8 cellular contexts compared by ENCODE assay signal in the genomic region with DNA sequence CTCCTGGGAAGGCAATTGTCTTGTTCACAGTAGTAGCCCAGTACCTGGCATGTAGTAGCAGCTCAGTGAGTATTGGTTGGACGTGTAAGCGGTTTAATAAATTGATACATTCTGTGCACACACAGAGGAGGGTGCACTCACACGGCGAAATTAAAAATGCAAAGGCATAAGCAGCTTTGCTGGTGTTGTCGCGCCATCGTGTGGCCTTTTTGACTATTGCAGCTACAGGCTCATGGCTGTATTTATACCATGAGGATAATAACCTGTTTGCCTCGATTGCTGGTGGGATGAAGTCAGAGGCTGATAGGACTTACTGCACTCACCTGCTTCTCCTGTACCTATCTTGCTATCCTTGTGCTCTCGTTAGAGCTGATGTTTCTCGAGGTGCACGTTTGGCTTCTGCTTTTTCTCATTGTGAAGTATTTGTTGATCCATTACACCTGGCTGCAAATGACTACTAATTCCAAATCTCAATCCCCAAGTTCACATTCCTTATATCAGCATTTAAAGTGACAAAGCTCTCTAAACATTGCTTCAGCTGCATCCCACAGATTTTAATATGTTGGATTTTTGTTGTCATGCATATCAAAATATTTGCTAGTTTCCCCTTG.
DNase-seq lines count a peak whose midpoint lies in the region; ATAC-seq and TF ChIP-seq lines count a peak whose summit lies in the region.

No MANE protein-coding gene starts in this region.

- H3K36me3 Mint-ChIP-seq in GM23338 (ENCODE audit: low read depth), result peaks cover 15% of the 10 kb centered on the region
- no peaks in the 10 kb centered on the region for H3K36me3 Mint-ChIP-seq in activated naive CD8-positive, alpha-beta T cell treated with anti-CD3 and anti-CD28 coated beads, Interleukin-2, amount 10 ng/mL, durations not matched to agents 7 days and 5 days

- H3K27ac Mint-ChIP-seq in GM23338, result no peak overlapping the region
- no peak overlapping the region for H3K27ac Mint-ChIP-seq in activated naive CD8-positive, alpha-beta T cell treated with anti-CD3 and anti-CD28 coated beads, Interleukin-2, amount 10 ng/mL, durations not matched to agents 7 days and 5 days

- no peak overlapping the region for H3K27ac ChIP-seq in GM23338 (ENCODE audit: low read depth)

- peaks cover 2% of the 10 kb centered on the region for H3K27me3 Mint-ChIP-seq in GM23338 (ENCODE audit: insufficient read depth, low read depth, poor library complexity)
- H3K27me3 Mint-ChIP-seq in activated naive CD8-positive, alpha-beta T cell treated with anti-CD3 and anti-CD28 coated beads, Interleukin-2, amount 10 ng/mL, durations not matched to agents 7 days and 5 days, result peaks cover 28% of the 10 kb centered on the region

- intact Hi-C loops in left cardiac atrium (cut with DNase I), result no loop called here

- TF ChIP-seq CTCF in GM23338 (conservative IDR thresholded peaks at IDR 0.05; ENCODE audit: low read depth in 2 of 2) (peak; percentile 98), retinal pigment epithelial cell (conservative IDR thresholded peaks at IDR 0.05; ENCODE audit: low read depth, low read length) (peak; percentile 88)

- H3K9me3 Mint-ChIP-seq in GM23338, result peaks cover 17% of the 10 kb centered on the region
- peaks cover 2% of the 10 kb centered on the region for H3K9me3 Mint-ChIP-seq in activated naive CD8-positive, alpha-beta T cell treated with anti-CD3 and anti-CD28 coated beads, Interleukin-2, amount 10 ng/mL, durations not matched to agents 7 days and 5 days

- no peaks in the 10 kb centered on the region for H3K27me3 ChIP-seq in GM23338 (ENCODE audit: insufficient read depth)
- no peaks in the 10 kb centered on the region for H3K27me3 ChIP-seq in MG63

- H3K36me3 ChIP-seq in GM23338 (ENCODE audit: insufficient read depth) (no peaks in the 10 kb centered on the region), MG63 (no peaks in the 10 kb centered on the region)

- no peak overlapping the region for H3K4me2 ChIP-seq in GM23338

- no peaks in the 10 kb centered on the region for H4K20me1 ChIP-seq in GM23338 (replicated peaks; ENCODE audit: insufficient read depth)

- peak; percentile 73 for DNase-seq in ELR (ENCODE audit: low read depth)
- DNase-seq in GM23338 (ENCODE audit: low spot score), result peak; percentile 86
- DNase-seq in MG63, result peak; percentile 50
- DNase-seq in SK-MEL-5 (ENCODE audit: low read depth, low spot score), result peak; percentile 76
- DNase-seq in activated naive CD8-positive, alpha-beta T cell treated with anti-CD3 and anti-CD28 coated beads, Interleukin-2, amount 10 ng/mL, durations not matched to agents 7 days and 5 days, result peak; percentile 69
- peak; percentile 65 for DNase-seq in left cardiac atrium
- peak; percentile 14 for DNase-seq in retinal pigment epithelial cell (ENCODE audit: low read depth)
- DNase-seq in dedifferentiated amniotic fluid mesenchymal stem cell (ENCODE audit: extremely low spot score), result no peak

- in situ Hi-C loops in SK-MEL-5 (cut with HindIII; ENCODE audit: low pct_unique_long_range_greater_than_20kb, low sequenced_read_pairs), result no loop called here

- no peaks in the 10 kb centered on the region for H3K4me1 Mint-ChIP-seq in GM23338
- H3K4me1 Mint-ChIP-seq in activated naive CD8-positive, alpha-beta T cell treated with anti-CD3 and anti-CD28 coated beads, Interleukin-2, amount 10 ng/mL, durations not matched to agents 7 days and 5 days, result peaks cover 4% of the 10 kb centered on the region

- peaks cover 4% of the 10 kb centered on the region; the same call in 1 of the 2 replicates for H3K9me2 ChIP-seq in GM23338 (ENCODE audit: insufficient read depth)

- H3K79me2 ChIP-seq in GM23338 (replicated peaks; ENCODE audit: insufficient read depth), result no peaks in the 10 kb centered on the region

- ATAC-seq in GM23338, result peak; percentile 86
- ATAC-seq in activated naive CD8-positive, alpha-beta T cell treated with anti-CD3 and anti-CD28 coated beads, Interleukin-2, amount 10 ng/mL, durations not matched to agents 7 days and 5 days (ENCODE audit: low read depth), result peak; percentile 68
- peak; percentile 53 to 73 for ATAC-seq in left cardiac atrium

- POLR2A ChIA-PET in activated naive CD8-positive, alpha-beta T cell treated with anti-CD3 and anti-CD28 coated beads, Interleukin-2, amount 10 ng/mL, durations not matched to agents 7 days and 5 days (lab: Charles Lee), result no interaction called here

- peaks cover 1% of the 10 kb centered on the region for H3K9me3 ChIP-seq in MG63

- no peak overlapping the region for H2AFZ ChIP-seq in GM23338

- no peak overlapping the region for H3K4me3 ChIP-seq in GM23338
- no peak overlapping the region for H3K4me3 ChIP-seq in MG63
- no peak overlapping the region for H3K4me3 ChIP-seq in retinal pigment epithelial cell (ENCODE audit: low read length)

- no peak overlapping the region for H3K4me3 Mint-ChIP-seq in GM23338
- peak overlapping the region; percentile 8 for H3K4me3 Mint-ChIP-seq in activated naive CD8-positive, alpha-beta T cell treated with anti-CD3 and anti-CD28 coated beads, Interleukin-2, amount 10 ng/mL, durations not matched to agents 7 days and 5 days

- H3F3A ChIP-seq in GM23338 (replicated peaks; ENCODE audit: low read depth), result no peaks in the 10 kb centered on the region

- no peaks in the 10 kb centered on the region for H3K4me1 ChIP-seq in GM23338 (ENCODE audit: insufficient read depth)

TF ChIP-seq in GM23338, 12 proteins besides CTCF, POLR2A, EP300 and RAD21 (continues in another document):
- no peak for TF ChIP-seq NANOG (IDR thresholded peaks at IDR 0.05; ENCODE audit: borderline replicate concordance)
- TF ChIP-seq ZNF331 (CRISPR knock-in tag; IDR thresholded peaks at IDR 0.05; ENCODE audit: low read depth), result no peak
- no peak for TF ChIP-seq JUNB (IDR thresholded peaks at IDR 0.05; ENCODE audit: unreplicated experiment)
- TF ChIP-seq, protein P1, sequence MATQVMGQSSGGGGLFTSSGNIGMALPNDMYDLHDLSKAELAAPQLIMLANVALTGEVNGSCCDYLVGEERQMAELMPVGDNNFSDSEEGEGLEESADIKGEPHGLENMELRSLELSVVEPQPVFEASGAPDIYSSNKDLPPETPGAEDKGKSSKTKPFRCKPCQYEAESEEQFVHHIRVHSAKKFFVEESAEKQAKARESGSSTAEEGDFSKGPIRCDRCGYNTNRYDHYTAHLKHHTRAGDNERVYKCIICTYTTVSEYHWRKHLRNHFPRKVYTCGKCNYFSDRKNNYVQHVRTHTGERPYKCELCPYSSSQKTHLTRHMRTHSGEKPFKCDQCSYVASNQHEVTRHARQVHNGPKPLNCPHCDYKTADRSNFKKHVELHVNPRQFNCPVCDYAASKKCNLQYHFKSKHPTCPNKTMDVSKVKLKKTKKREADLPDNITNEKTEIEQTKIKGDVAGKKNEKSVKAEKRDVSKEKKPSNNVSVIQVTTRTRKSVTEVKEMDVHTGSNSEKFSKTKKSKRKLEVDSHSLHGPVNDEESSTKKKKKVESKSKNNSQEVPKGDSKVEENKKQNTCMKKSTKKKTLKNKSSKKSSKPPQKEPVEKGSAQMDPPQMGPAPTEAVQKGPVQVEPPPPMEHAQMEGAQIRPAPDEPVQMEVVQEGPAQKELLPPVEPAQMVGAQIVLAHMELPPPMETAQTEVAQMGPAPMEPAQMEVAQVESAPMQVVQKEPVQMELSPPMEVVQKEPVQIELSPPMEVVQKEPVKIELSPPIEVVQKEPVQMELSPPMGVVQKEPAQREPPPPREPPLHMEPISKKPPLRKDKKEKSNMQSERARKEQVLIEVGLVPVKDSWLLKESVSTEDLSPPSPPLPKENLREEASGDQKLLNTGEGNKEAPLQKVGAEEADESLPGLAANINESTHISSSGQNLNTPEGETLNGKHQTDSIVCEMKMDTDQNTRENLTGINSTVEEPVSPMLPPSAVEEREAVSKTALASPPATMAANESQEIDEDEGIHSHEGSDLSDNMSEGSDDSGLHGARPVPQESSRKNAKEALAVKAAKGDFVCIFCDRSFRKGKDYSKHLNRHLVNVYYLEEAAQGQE (IDR thresholded peaks at IDR 0.05; ENCODE audit: unreplicated experiment), result no peak
- no peak for TF ChIP-seq ZNF114 (CRISPR knock-in tag; IDR thresholded peaks at IDR 0.05)
- TF ChIP-seq POLR2AphosphoS5 (IDR thresholded peaks at IDR 0.05; ENCODE audit: low read depth), result no peak
- no peak for TF ChIP-seq CREB1 (CRISPR knock-in tag; IDR thresholded peaks at IDR 0.05; ENCODE audit: low read depth)
